23 cellular contexts compared by ENCODE assay signal in genomic region chrX:18537068-18537467, GRCh38.
DNase-seq lines count a peak whose midpoint lies in the region; ATAC-seq, FAIRE-seq and TF ChIP-seq lines count a peak whose summit lies in the region.
"Had no signal": no experiment of that assay in that cellular context is flagged by ENCODE, and none has a peak within 500 bp of the region (broad histone marks: within the 10 kb centered on the region; RNA-seq: fewer than 3 reads in every experiment).

No MANE protein-coding gene starts in this region.

- no peak overlapping the region for H3K27ac Mint-ChIP-seq in astrocyte (ENCODE audit: unreplicated experiment)
- H3K27ac Mint-ChIP-seq: CD8-positive, alpha-beta T cell had no signal

- no peaks in the 10 kb centered on the region for H3K9me3 Mint-ChIP-seq in astrocyte (ENCODE audit: unreplicated experiment)
- H3K9me3 Mint-ChIP-seq: CD8-positive, alpha-beta T cell had no signal

- H3K4me2 ChIP-seq in astrocyte (ENCODE audit: low read length), result no peak overlapping the region
- H3K4me2 ChIP-seq: BLaER1 treated with 17β-estradiol and CSF1 and Interleukin-3, amounts not matched to agents 10 nM and 100 nM had no signal

- peaks cover 5% of the 10 kb centered on the region for H3K4me1 Mint-ChIP-seq in astrocyte (ENCODE audit: low read depth, unreplicated experiment)

- no peak overlapping the region for H3K9ac ChIP-seq in astrocyte (ENCODE audit: low read length)
- H3K9ac ChIP-seq: BLaER1 treated with 17β-estradiol and CSF1 and Interleukin-3, amounts not matched to agents 10 nM and 100 nM had no signal

- H3K27me3 ChIP-seq in GM06990 (replicated peaks; ENCODE audit: control insufficient read depth, insufficient read depth, low read length) (no peaks in the 10 kb centered on the region), astrocyte (ENCODE audit: insufficient read depth, low read length) (no peaks in the 10 kb centered on the region), tibial nerve (no peaks in the 10 kb centered on the region)

- no peak for TF ChIP-seq EP300 in tibial nerve (IDR thresholded peaks at IDR 0.05)

- no peaks in the 10 kb centered on the region for H3K27me3 Mint-ChIP-seq in astrocyte (ENCODE audit: low read depth, unreplicated experiment)

- peak; percentile 20 for DNase-seq in GM06990 (ENCODE audit: extremely low read depth, insufficient read length)
- no peak for DNase-seq in astrocyte (ENCODE audit: low read depth)
- no peak for DNase-seq in C1 segment of cervical spinal cord (lab: John Stamatoyannopoulos, UW)
- DNase-seq in tibial nerve (ENCODE audit: low spot score in 2 of 2), result no peak
- DNase-seq in D721Med (ENCODE audit: insufficient read length, low spot score), result no peak
- DNase-seq in mucosa of descending colon, result no peak
- DNase-seq: 8988T; CD8-positive, alpha-beta T cell; EL; GF-D8; Karpas-422; NCI-H1048; NCI-H1436 treated with DMSO at 0.1 percent for 48 hours; NCI-H1930; NCI-H510A treated with DMSO at 0.1 percent for 48 hours; NCI-H748 treated with DMSO at 0.1 percent for 48 hours; Right ventricle myocardium superior; T-helper 9 cell had no signal

- peaks cover 6% of the 10 kb centered on the region for H3K36me3 Mint-ChIP-seq in astrocyte (ENCODE audit: low read depth, unreplicated experiment)
- H3K36me3 Mint-ChIP-seq: CD8-positive, alpha-beta T cell had no signal

- FAIRE-seq in astrocyte (lab: Jason Lieb, UNC) (peak; percentile 89), D721Med (lab: Jason Lieb, UNC) (no peak)
- FAIRE-seq: GM12892, H54 had no signal

- H3K4me3 ChIP-seq in GM06990 (replicated peaks; ENCODE audit: low read depth, low read length) (no peak overlapping the region), astrocyte (ENCODE audit: insufficient read depth, low read depth, low read length) (no peak overlapping the region), tibial nerve (no peak overlapping the region), mucosa of descending colon (no peak overlapping the region)
- H3K4me3 ChIP-seq: BLaER1 treated with 17β-estradiol and CSF1 and Interleukin-3, amounts not matched to agents 10 nM and 100 nM had no signal

- ATAC-seq in GM18499 (IDR thresholded peaks at IDR 0.05; ENCODE audit: insufficient read depth, unreplicated experiment), result peak; percentile 17
- ATAC-seq in HG03432 (IDR thresholded peaks at IDR 0.05; ENCODE audit: unreplicated experiment), result peak; percentile 44
- no peak for ATAC-seq in mucosa of descending colon
- ATAC-seq: CD8-positive, alpha-beta T cell had no signal

- H3K9me3 ChIP-seq in astrocyte (ENCODE audit: insufficient read depth, low read depth, low read length) (no peaks in the 10 kb centered on the region), tibial nerve (no peaks in the 10 kb centered on the region), mucosa of descending colon (no peaks in the 10 kb centered on the region)

- no peak overlapping the region for H3K27ac ChIP-seq in astrocyte (ENCODE audit: low read depth, low read length)
- no peak overlapping the region for H3K27ac ChIP-seq in tibial nerve
- H3K27ac ChIP-seq: BLaER1 treated with 17β-estradiol and CSF1 and Interleukin-3, amounts not matched to agents 10 nM and 100 nM had no signal

- no peak overlapping the region for H3K4me3 Mint-ChIP-seq in astrocyte (ENCODE audit: unreplicated experiment)
- H3K4me3 Mint-ChIP-seq: CD8-positive, alpha-beta T cell had no signal

- H2AFZ ChIP-seq in astrocyte (ENCODE audit: low read depth, low read length), result no peak overlapping the region

- 90 to 91% methylated on average over 2 of the region's 2 CpGs for WGBS in tibial nerve, 2 donors

- TF ChIP-seq CTCF in GM06990 (IDR thresholded peaks at IDR 0.05; ENCODE audit: insufficient read depth, low read length, poor library complexity, severe bottlenecking) (no peak), astrocyte (IDR thresholded peaks at IDR 0.05; ENCODE audit: insufficient read depth, low read depth, low read length) (no peak), tibial nerve (IDR thresholded peaks at IDR 0.05) (no peak), D721Med (IDR thresholded peaks at IDR 0.05; ENCODE audit: insufficient read depth, missing control alignments) (no peak), mucosa of descending colon (IDR thresholded peaks at IDR 0.05) (no peak)

- H3K4me1 ChIP-seq in astrocyte (ENCODE audit: insufficient read depth, low read length), result no peaks in the 10 kb centered on the region
- no peaks in the 10 kb centered on the region for H3K4me1 ChIP-seq in tibial nerve
- no peaks in the 10 kb centered on the region for H3K4me1 ChIP-seq in mucosa of descending colon (ENCODE audit: low read depth)
- H3K4me1 ChIP-seq: BLaER1 treated with 17β-estradiol and CSF1 and Interleukin-3, amounts not matched to agents 10 nM and 100 nM had no signal

- TF ChIP-seq POLR2A in tibial nerve (IDR thresholded peaks at IDR 0.05), result no peak

- H4K20me1 ChIP-seq in astrocyte (ENCODE audit: insufficient read depth, low read length), result no peaks in the 10 kb centered on the region
- H4K20me1 ChIP-seq: BLaER1 treated with 17β-estradiol and CSF1 and Interleukin-3, amounts not matched to agents 10 nM and 100 nM had no signal

- H3K36me3 ChIP-seq in GM06990 (ENCODE audit: control insufficient read depth, insufficient read depth, low read length) (no peaks in the 10 kb centered on the region), astrocyte (ENCODE audit: insufficient read depth, low read length) (no peaks in the 10 kb centered on the region), tibial nerve (no peaks in the 10 kb centered on the region), mucosa of descending colon (ENCODE audit: low read depth) (no peaks in the 10 kb centered on the region)
- H3K36me3 ChIP-seq: BLaER1 treated with 17β-estradiol and CSF1 and Interleukin-3, amounts not matched to agents 10 nM and 100 nM had no signal

- H3K79me2 ChIP-seq in astrocyte (ENCODE audit: insufficient read depth, low read length), result no peaks in the 10 kb centered on the region

- intact Hi-C loops in mucosa of descending colon (cut with DNase I, micrococcal nuclease), result no loop called here
